ENCODE assay signal across 1 cellular context in the genomic region with DNA sequence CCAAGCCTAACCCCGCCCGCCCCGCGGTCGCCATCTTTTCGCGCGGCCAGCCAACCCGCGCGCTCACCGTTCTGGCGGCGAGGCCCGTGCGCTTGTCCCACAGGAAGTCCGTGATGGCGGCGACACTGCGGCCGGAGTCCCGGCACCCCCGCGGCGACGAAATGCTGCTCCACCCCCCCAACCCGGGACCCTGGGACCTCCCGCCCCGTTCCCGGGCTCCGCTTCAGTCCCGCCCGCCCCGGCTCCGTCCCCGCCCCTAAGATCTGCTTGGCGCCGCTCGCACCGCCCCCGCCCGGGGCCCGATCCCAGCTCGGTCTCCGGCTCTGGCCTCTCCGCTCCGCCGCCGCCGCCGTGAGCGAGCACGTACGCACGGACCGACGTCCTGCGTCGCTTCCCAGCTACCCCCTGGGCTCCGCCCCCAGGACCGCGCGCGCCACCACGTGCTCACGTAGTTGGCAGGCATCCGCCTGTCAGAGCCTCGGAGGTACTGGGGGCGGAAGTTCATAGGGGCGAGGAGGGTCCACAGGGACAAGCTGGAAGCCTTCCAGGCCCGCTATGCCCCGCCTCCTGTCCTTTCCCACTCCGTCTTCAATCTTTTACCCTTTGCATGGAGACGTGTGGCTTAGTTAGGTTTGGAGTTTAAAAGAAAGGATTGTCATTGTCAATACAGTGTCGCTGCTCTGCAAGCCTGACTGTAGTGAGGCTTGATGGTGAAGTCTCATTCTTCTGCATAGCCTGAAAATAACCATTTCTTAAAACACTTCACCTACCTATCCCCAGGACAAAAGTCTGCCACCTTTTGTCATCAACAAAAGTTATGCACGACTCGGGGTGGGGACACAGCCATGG.
A peak's percentile ranks its signal among the peaks of the same experiment; 100 is the strongest.
TF ChIP-seq lines count a peak whose summit lies in the region.

A gene (minus strand): TSS at position 371 of the 849 bp plus-strand sequence. CDS start 2,527 bp downstream, outside the sequence.

TF ChIP-seq in HEK293, 187 proteins besides CTCF, POLR2A, EP300 and RAD21 (continued from another document and continues in another):
- TF ChIP-seq, protein P1, sequence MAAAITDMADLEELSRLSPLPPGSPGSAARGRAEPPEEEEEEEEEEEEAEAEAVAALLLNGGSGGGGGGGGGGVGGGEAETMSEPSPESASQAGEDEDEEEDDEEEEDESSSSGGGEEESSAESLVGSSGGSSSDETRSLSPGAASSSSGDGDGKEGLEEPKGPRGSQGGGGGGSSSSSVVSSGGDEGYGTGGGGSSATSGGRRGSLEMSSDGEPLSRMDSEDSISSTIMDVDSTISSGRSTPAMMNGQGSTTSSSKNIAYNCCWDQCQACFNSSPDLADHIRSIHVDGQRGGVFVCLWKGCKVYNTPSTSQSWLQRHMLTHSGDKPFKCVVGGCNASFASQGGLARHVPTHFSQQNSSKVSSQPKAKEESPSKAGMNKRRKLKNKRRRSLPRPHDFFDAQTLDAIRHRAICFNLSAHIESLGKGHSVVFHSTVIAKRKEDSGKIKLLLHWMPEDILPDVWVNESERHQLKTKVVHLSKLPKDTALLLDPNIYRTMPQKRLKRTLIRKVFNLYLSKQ (tag by site-specific recombination; IDR thresholded peaks at IDR 0.05; ENCODE audit: borderline replicate concordance): no peak
- no peak for TF ChIP-seq ZSCAN23 (tag by site-specific recombination; IDR thresholded peaks at IDR 0.05)
- TF ChIP-seq ZNF837 (tag by site-specific recombination; IDR thresholded peaks at IDR 0.05): no peak
- TF ChIP-seq ZNF16 (tag by site-specific recombination; IDR thresholded peaks at IDR 0.05; ENCODE audit: low read depth): no peak
- no peak for TF ChIP-seq ZNF2 (tag by site-specific recombination; IDR thresholded peaks at IDR 0.05)
- TF ChIP-seq ZNF626 (tag by site-specific recombination; IDR thresholded peaks at IDR 0.05): no peak
- TF ChIP-seq, protein P2, sequence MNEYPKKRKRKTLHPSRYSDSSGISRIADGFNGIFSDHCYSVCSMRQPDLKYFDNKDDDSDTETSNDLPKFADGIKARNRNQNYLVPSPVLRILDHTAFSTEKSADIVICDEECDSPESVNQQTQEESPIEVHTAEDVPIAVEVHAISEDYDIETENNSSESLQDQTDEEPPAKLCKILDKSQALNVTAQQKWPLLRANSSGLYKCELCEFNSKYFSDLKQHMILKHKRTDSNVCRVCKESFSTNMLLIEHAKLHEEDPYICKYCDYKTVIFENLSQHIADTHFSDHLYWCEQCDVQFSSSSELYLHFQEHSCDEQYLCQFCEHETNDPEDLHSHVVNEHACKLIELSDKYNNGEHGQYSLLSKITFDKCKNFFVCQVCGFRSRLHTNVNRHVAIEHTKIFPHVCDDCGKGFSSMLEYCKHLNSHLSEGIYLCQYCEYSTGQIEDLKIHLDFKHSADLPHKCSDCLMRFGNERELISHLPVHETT (tag by site-specific recombination; IDR thresholded peaks at IDR 0.05): no peak; the same call in 1 of the 2 replicates
- no peak for TF ChIP-seq ZNF248 (tag by site-specific recombination; IDR thresholded peaks at IDR 0.05)
- TF ChIP-seq ZNF768 (tag by site-specific recombination; IDR thresholded peaks at IDR 0.05): no peak
- TF ChIP-seq, protein P3, sequence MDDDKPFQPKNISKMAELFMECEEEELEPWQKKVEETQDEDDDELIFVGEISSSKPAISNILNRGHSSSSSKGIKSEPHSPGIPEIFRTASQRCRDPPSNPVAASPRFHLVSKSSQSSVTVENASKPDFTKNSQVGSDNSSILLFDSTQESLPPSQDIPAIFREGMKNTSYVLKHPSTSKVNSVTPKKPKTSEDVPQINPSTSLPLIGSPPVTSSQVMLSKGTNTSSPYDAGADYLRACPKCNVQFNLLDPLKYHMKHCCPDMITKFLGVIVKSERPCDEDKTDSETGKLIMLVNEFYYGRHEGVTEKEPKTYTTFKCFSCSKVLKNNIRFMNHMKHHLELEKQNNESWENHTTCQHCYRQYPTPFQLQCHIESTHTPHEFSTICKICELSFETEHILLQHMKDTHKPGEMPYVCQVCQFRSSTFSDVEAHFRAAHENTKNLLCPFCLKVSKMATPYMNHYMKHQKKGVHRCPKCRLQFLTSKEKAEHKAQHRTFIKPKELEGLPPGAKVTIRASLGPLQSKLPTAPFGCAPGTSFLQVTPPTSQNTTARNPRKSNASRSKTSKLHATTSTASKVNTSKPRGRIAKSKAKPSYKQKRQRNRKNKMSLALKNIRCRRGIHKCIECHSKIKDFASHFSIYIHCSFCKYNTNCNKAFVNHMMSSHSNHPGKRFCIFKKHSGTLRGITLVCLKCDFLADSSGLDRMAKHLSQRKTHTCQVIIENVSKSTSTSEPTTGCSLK (tag by site-specific recombination; IDR thresholded peaks at IDR 0.05): no peak
- TF ChIP-seq KLF10 (tag by site-specific recombination; IDR thresholded peaks at IDR 0.05): peak; percentile 22; the same call in 1 of the 2 replicates
- TF ChIP-seq, protein P4, sequence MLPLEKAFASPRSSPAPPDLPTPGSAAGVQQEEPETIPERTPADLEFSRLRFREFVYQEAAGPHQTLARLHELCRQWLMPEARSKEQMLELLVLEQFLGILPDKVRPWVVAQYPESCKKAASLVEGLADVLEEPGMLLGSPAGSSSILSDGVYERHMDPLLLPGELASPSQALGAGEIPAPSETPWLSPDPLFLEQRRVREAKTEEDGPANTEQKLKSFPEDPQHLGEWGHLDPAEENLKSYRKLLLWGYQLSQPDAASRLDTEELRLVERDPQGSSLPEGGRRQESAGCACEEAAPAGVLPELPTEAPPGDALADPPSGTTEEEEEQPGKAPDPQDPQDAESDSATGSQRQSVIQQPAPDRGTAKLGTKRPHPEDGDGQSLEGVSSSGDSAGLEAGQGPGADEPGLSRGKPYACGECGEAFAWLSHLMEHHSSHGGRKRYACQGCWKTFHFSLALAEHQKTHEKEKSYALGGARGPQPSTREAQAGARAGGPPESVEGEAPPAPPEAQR (tag by site-specific recombination; IDR thresholded peaks at IDR 0.05): no peak
- TF ChIP-seq, protein P5, sequence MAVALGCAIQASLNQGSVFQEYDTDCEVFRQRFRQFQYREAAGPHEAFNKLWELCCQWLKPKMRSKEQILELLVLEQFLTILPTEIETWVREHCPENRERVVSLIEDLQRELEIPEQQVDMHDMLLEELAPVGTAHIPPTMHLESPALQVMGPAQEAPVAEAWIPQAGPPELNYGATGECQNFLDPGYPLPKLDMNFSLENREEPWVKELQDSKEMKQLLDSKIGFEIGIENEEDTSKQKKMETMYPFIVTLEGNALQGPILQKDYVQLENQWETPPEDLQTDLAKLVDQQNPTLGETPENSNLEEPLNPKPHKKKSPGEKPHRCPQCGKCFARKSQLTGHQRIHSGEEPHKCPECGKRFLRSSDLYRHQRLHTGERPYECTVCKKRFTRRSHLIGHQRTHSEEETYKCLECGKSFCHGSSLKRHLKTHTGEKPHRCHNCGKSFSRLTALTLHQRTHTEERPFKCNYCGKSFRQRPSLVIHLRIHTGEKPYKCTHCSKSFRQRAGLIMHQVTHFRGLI (tag by site-specific recombination; IDR thresholded peaks at IDR 0.05): 0 out of 2 replicates have a peak, but pooled peaks have one; percentile 45
- TF ChIP-seq, protein P6, sequence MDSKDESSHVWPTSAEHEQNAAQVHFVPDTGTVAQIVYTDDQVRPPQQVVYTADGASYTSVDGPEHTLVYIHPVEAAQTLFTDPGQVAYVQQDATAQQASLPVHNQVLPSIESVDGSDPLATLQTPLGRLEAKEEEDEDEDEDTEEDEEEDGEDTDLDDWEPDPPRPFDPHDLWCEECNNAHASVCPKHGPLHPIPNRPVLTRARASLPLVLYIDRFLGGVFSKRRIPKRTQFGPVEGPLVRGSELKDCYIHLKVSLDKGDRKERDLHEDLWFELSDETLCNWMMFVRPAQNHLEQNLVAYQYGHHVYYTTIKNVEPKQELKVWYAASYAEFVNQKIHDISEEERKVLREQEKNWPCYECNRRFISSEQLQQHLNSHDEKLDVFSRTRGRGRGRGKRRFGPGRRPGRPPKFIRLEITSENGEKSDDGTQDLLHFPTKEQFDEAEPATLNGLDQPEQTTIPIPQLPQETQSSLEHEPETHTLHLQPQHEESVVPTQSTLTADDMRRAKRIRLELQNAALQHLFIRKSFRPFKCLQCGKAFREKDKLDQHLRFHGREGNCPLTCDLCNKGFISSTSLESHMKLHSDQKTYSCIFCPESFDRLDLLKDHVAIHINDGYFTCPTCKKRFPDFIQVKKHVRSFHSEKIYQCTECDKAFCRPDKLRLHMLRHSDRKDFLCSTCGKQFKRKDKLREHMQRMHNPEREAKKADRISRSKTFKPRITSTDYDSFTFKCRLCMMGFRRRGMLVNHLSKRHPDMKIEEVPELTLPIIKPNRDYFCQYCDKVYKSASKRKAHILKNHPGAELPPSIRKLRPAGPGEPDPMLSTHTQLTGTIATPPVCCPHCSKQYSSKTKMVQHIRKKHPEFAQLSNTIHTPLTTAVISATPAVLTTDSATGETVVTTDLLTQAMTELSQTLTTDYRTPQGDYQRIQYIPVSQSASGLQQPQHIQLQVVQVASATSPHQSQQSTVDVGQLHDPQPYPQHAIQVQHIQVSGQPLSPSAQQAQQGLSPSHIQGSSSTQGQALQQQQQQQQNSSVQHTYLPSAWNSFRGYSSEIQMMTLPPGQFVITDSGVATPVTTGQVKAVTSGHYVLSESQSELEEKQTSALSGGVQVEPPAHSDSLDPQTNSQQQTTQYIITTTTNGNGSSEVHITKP (tag by site-specific recombination; IDR thresholded peaks at IDR 0.05): no peak
- TF ChIP-seq ZNF521 (tag by site-specific recombination; IDR thresholded peaks at IDR 0.05): no peak
- TF ChIP-seq, protein P7, sequence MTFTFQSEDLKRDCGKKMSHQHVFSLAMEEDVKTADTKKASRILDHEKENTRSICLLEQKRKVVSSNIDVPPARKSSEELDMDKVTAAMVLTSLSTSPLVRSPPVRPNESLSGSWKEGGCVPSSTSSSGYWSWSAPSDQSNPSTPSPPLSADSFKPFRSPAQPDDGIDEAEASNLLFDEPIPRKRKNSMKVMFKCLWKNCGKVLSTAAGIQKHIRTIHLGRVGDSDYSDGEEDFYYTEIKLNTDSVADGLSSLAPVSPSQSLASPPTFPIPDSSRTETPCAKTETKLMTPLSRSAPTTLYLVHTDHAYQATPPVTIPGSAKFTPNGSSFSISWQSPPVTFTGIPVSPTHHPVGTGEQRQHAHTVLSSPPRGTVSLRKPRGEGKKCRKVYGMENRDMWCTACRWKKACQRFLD (tag by site-specific recombination; IDR thresholded peaks at IDR 0.05): no peak
- no peak for TF ChIP-seq OVOL3 (tag by site-specific recombination; IDR thresholded peaks at IDR 0.05)
- TF ChIP-seq ZNF302 (tag by site-specific recombination; IDR thresholded peaks at IDR 0.05; ENCODE audit: low read depth): no peak
- TF ChIP-seq GLIS1 (tag by site-specific recombination; IDR thresholded peaks at IDR 0.05): peak; percentile 89
- peak; percentile 23; the same call in 1 of the 2 replicates for TF ChIP-seq ZNF600 (tag by site-specific recombination; IDR thresholded peaks at IDR 0.05)
- TF ChIP-seq, protein P8, sequence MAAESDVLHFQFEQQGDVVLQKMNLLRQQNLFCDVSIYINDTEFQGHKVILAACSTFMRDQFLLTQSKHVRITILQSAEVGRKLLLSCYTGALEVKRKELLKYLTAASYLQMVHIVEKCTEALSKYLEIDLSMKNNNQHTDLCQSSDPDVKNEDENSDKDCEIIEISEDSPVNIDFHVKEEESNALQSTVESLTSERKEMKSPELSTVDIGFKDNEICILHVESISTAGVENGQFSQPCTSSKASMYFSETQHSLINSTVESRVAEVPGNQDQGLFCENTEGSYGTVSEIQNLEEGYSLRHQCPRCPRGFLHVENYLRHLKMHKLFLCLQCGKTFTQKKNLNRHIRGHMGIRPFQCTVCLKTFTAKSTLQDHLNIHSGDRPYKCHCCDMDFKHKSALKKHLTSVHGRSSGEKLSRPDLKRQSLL (tag by site-specific recombination; IDR thresholded peaks at IDR 0.05): no peak; the same call in 1 of the 2 replicates
- TF ChIP-seq ZNF843 (tag by site-specific recombination; IDR thresholded peaks at IDR 0.05): 0 out of 2 replicates have a peak, but pooled peaks have one; percentile 9
- 0 out of 2 replicates have a peak, but pooled peaks have one; percentile 44 for TF ChIP-seq HOXC10 (CRISPR knock-in tag; IDR thresholded peaks at IDR 0.05)
- TF ChIP-seq TRIM28 (IDR thresholded peaks at IDR 0.05; ENCODE audit: borderline replicate concordance, low read length): no peak
- TF ChIP-seq KLF7 (tag by site-specific recombination; IDR thresholded peaks at IDR 0.05; ENCODE audit: borderline replicate concordance): 0 out of 2 replicates have a peak, but pooled peaks have one; percentile 81
- no peak for TF ChIP-seq HOXD13 (CRISPR knock-in tag; IDR thresholded peaks at IDR 0.05; ENCODE audit: borderline replicate concordance)
- no peak for TF ChIP-seq ZNF274 (IDR thresholded peaks at IDR 0.05; ENCODE audit: low read length)
- TF ChIP-seq ZNF274 (tag by site-specific recombination; IDR thresholded peaks at IDR 0.05; ENCODE audit: borderline replicate concordance): no peak
- TF ChIP-seq, protein P9, sequence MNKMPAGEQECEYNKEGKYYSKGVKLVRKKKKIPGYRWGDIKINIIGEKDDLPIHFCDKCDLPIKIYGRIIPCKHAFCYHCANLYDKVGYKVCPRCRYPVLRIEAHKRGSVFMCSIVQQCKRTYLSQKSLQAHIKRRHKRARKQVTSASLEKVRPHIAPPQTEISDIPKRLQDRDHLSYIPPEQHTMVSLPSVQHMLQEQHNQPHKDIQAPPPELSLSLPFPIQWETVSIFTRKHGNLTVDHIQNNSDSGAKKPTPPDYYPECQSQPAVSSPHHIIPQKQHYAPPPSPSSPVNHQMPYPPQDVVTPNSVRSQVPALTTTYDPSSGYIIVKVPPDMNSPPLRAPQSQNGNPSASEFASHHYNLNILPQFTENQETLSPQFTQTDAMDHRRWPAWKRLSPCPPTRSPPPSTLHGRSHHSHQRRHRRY (tag by site-specific recombination; IDR thresholded peaks at IDR 0.05): no peak
- no peak for TF ChIP-seq SETDB1 (IDR thresholded peaks at IDR 0.05; ENCODE audit: insufficient read length, low read length)
- TF ChIP-seq, protein P10, sequence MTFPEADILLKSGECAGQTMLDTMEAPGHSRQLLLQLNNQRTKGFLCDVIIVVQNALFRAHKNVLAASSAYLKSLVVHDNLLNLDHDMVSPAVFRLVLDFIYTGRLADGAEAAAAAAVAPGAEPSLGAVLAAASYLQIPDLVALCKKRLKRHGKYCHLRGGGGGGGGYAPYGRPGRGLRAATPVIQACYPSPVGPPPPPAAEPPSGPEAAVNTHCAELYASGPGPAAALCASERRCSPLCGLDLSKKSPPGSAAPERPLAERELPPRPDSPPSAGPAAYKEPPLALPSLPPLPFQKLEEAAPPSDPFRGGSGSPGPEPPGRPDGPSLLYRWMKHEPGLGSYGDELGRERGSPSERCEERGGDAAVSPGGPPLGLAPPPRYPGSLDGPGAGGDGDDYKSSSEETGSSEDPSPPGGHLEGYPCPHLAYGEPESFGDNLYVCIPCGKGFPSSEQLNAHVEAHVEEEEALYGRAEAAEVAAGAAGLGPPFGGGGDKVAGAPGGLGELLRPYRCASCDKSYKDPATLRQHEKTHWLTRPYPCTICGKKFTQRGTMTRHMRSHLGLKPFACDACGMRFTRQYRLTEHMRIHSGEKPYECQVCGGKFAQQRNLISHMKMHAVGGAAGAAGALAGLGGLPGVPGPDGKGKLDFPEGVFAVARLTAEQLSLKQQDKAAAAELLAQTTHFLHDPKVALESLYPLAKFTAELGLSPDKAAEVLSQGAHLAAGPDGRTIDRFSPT (tag by site-specific recombination; IDR thresholded peaks at IDR 0.05): peak; percentile 95
- peak; percentile 51; the same call in 1 of the 2 replicates for TF ChIP-seq ZFHX2 (tag by site-specific recombination; conservative IDR thresholded peaks at IDR 0.05)
- peak; percentile 27; the same call in 1 of the 2 replicates for TF ChIP-seq ZBTB8A (tag by site-specific recombination; IDR thresholded peaks at IDR 0.05)
- no peak for TF ChIP-seq ZNF664 (tag by site-specific recombination; IDR thresholded peaks at IDR 0.05)
- no peak for TF ChIP-seq ZNF169 (tag by site-specific recombination; IDR thresholded peaks at IDR 0.05)
